ENCODE assay signal across 16 cellular contexts in genomic region chr5:1929108-1929991, GRCh38. TPM values are rescaled to one million over a fixed set of nuclear protein-coding genes. Genes with fewer than 3 reads are reported as not detected.
DNase-seq lines count a peak whose midpoint lies in the region; ATAC-seq, FAIRE-seq and TF ChIP-seq lines count a peak whose summit lies in the region.
"Had no signal": no experiment of that assay in that cellular context is flagged by ENCODE, and none has a peak within 500 bp of the region (broad histone marks: within the 10 kb centered on the region; RNA-seq: fewer than 3 reads in every experiment).

No MANE protein-coding gene starts in this region.

- DNase-seq in GM12891 (ENCODE audit: insufficient read length, low spot score) = no peak
- DNase-seq in WTC11 (ENCODE audit: low spot score) = no peak
- DNase-seq in islet precursor cell = peak; percentile 28
- no peak for DNase-seq in trophoblast cell
- DNase-seq in GM19239 (ENCODE audit: insufficient read length, low spot score) = no peak
- DNase-seq in NCI-H1105 treated with DMSO at 0.1 percent for 48 hours (lab: John Stamatoyannopoulos, UW) = no peak
- DNase-seq in H4 (ENCODE audit: low spot score) = no peak
- DNase-seq: COR-L47; HFFc6; NCI-H1417 treated with DMSO at 0.1 percent for 48 hours; NCI-H2171; NCI-H446; NK-92 treated with Interleukin-12 subunit alpha and Interleukin-12 subunit beta, amount 100 ng/mL, for 24 hours; SJCRH30 had no signal

- no peak overlapping the region for H4K12ac ChIP-seq in trophoblast cell (ENCODE audit: low read depth, low read length)

- H3K27me3 Mint-ChIP-seq in WTC11 (ENCODE audit: low read depth) = peaks cover 16% of the 10 kb centered on the region

- peaks cover 3 to 5% of the 10 kb centered on the region in 2 experiments for H3K4me1 ChIP-seq in trophoblast cell (ENCODE audit: control insufficient read depth in 1 of 2, insufficient read depth in 2 of 2, low read length in 2 of 2)
- H3K4me1 ChIP-seq: SJCRH30 had no signal

- no peak overlapping the region for H3K4me2 ChIP-seq in trophoblast cell (ENCODE audit: low read length)

- H2AK5ac ChIP-seq in trophoblast cell (ENCODE audit: low read length) = no peak overlapping the region

- H3K36me3 ChIP-seq in trophoblast cell (ENCODE audit: control insufficient read depth in 1 of 2, insufficient read depth in 2 of 2, low read length in 2 of 2) = no peaks in the 10 kb centered on the region
- H3K36me3 ChIP-seq: SJCRH30 had no signal

- H3K4me1 Mint-ChIP-seq in WTC11 = peaks cover 9% of the 10 kb centered on the region

- H3K23ac ChIP-seq in trophoblast cell (ENCODE audit: low read length) = peak overlapping the region; percentile 2

- peak overlapping the region; percentile 38 for H3K4me3 ChIP-seq in trophoblast cell (ENCODE audit: low read depth, low read length)
- H3K4me3 ChIP-seq: SJCRH30 had no signal

- H3K4me3 Mint-ChIP-seq in WTC11 = no peak overlapping the region
- H3K4me3 Mint-ChIP-seq: HFFc6 had no signal

- H3K9ac ChIP-seq in trophoblast cell (ENCODE audit: low read length) = no peak overlapping the region

- H3K14ac ChIP-seq in trophoblast cell (ENCODE audit: low read length) = no peak overlapping the region

- H3K27ac ChIP-seq in trophoblast cell (ENCODE audit: low read depth, low read length) = no peak overlapping the region
- H3K27ac ChIP-seq: SJCRH30 had no signal

- 100% methylated on average over 1 of the region's 9 CpGs for WGBS in trophoblast cell (ENCODE audit: extremely low coverage, insufficient coverage, insufficient read length)

- H4K91ac ChIP-seq in trophoblast cell (ENCODE audit: low read depth, low read length) = no peak overlapping the region

- no peak overlapping the region for H3K4ac ChIP-seq in trophoblast cell (ENCODE audit: low read depth, low read length)

- H4K8ac ChIP-seq in trophoblast cell (ENCODE audit: low read depth, low read length) = no peak overlapping the region

- no peak overlapping the region for H2BK5ac ChIP-seq in trophoblast cell (ENCODE audit: low read depth, low read length, poor library complexity)

- no peak overlapping the region for H2BK120ac ChIP-seq in trophoblast cell (ENCODE audit: insufficient read depth, low read length, poor library complexity)

- H3K36me3 Mint-ChIP-seq in WTC11 = no peaks in the 10 kb centered on the region

- H3K79me2 ChIP-seq in trophoblast cell (ENCODE audit: control insufficient read depth, insufficient read depth, low read length, poor library complexity) = no peaks in the 10 kb centered on the region

- FAIRE-seq in GM12891 (lab: Jason Lieb, UNC) (peak; percentile 84), GM19239 (lab: Jason Lieb, UNC) (no peak)

- no peaks in the 10 kb centered on the region for H3K9me3 Mint-ChIP-seq in WTC11
- H3K9me3 Mint-ChIP-seq: HFFc6 had no signal

- no peak for ATAC-seq in WTC11

- H3K18ac ChIP-seq in trophoblast cell (ENCODE audit: low read length) = no peak overlapping the region

- H2AFZ ChIP-seq in trophoblast cell (ENCODE audit: insufficient read depth, low read length, poor library complexity) = no peak overlapping the region

- TF ChIP-seq CTCF in WTC11 (IDR thresholded peaks at IDR 0.05) = no peak

- H2BK12ac ChIP-seq in trophoblast cell (ENCODE audit: low read length) = no peak overlapping the region

- H3K27ac Mint-ChIP-seq in WTC11 = no peak overlapping the region
- H3K27ac Mint-ChIP-seq: HFFc6 had no signal

- TF ChIP-seq POLR2A in GM12891 (IDR thresholded peaks at IDR 0.05; ENCODE audit: low read depth, low read length) = no peak

- CTCF ChIA-PET in WTC11 (lab: Charles Lee) = no interaction called here

- H3K79me1 ChIP-seq in trophoblast cell (ENCODE audit: low read length) = no peaks in the 10 kb centered on the region

- POLR2A ChIA-PET in WTC11 (lab: Charles Lee) = no interaction called here

- H3K27me3 ChIP-seq in trophoblast cell (ENCODE audit: insufficient read depth, low read length) = peaks cover 10% of the 10 kb centered on the region
- H3K27me3 ChIP-seq: SJCRH30 had no signal

- peaks cover 14% of the 10 kb centered on the region for H3K9me3 ChIP-seq in trophoblast cell (ENCODE audit: insufficient read depth, low read depth, low read length)
- H3K9me3 ChIP-seq: SJCRH30 had no signal

TF ChIP-seq in GM12891, 5 proteins besides CTCF, POLR2A, EP300 and RAD21:
- TF ChIP-seq PAX5 (IDR thresholded peaks at IDR 0.05; ENCODE audit: insufficient read depth, low read length, severe bottlenecking) = no peak
- TF ChIP-seq SPI1 (IDR thresholded peaks at IDR 0.05; ENCODE audit: low read depth, low read length) = no peak
- TF ChIP-seq POLR2AphosphoS5 (IDR thresholded peaks at IDR 0.05; ENCODE audit: low read depth, low read length) = no peak
- no peak for TF ChIP-seq TAF1 (IDR thresholded peaks at IDR 0.05; ENCODE audit: low read depth, low read length)
- no peak for TF ChIP-seq POU2F2 (IDR thresholded peaks at IDR 0.05; ENCODE audit: low read depth, low read length)

TF ChIP-seq in WTC11, 78 proteins besides CTCF, POLR2A, EP300 and RAD21:
- TF ChIP-seq NFE2L1 (CRISPR knock-in tag; IDR thresholded peaks at IDR 0.05) (0 out of 2 replicates have a peak, but pooled peaks have one; percentile 15), CDX4 (CRISPR knock-in tag; IDR thresholded peaks at IDR 0.05; ENCODE audit: borderline replicate concordance) (no peak)
- TF ChIP-seq, protein P1, sequence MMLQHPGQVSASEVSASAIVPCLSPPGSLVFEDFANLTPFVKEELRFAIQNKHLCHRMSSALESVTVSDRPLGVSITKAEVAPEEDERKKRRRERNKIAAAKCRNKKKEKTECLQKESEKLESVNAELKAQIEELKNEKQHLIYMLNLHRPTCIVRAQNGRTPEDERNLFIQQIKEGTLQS (CRISPR knock-in tag; conservative IDR thresholded peaks at IDR 0.05) = 0 out of 2 replicates have a peak, but pooled peaks have one; percentile 50

RNA-seq across cellular contexts. Expression of gene IRX4, which starts 46.6 kb away (rescaled TPM):
- polyA plus RNA-seq in GM12891 (2012; ENCODE audit: low read depth, missing spikeins) = not detected
- 7.0 to 9.0 TPM (median 7.6 TPM) in 3 replicates for total RNA-seq in WTC11 (2021)
- polyA plus RNA-seq in trophoblast cell (2013) = 25.8 and 26.3 TPM in 2 replicates
- not detected in 2 replicates for total RNA-seq in H4 (2014; rRNA removed; shearing (Covaris generic))
- total RNA-seq: A673, HFFc6, HT-29, SJCRH30 had no signal
